Comparison of ENCODE assay signal across 26 cellular contexts in genomic region chr10:71833451-71834342, GRCh38. TPM values are rescaled to one million over a fixed set of nuclear protein-coding genes. Genes with fewer than 3 reads are reported as not detected.
A peak's percentile ranks its signal among the peaks of the same experiment; 100 is the strongest.
DNase-seq lines count a peak whose midpoint lies in the region; ATAC-seq, FAIRE-seq and TF ChIP-seq lines count a peak whose summit lies in the region.
"Had no signal": no experiment of that assay in that cellular context is flagged by ENCODE, and none has a peak within 500 bp of the region (broad histone marks: within the 10 kb centered on the region; RNA-seq: fewer than 3 reads in every experiment).

No MANE protein-coding gene starts in this region.

- H3K27ac Mint-ChIP-seq in activated T-cell treated with anti-CD3 and anti-CD28 coated beads, Interleukin-2, amount 50 U/mL, for 24 hours, result peak overlapping the region; percentile 32
- peak overlapping the region; percentile 56 for H3K27ac Mint-ChIP-seq in activated T-helper 17 cell treated with anti-CD3 and anti-CD28 coated beads, Interleukin-2, amount 50 U/mL, for 72 hours

- peaks cover 46% of the 10 kb centered on the region for H3K4me1 Mint-ChIP-seq in activated T-cell treated with anti-CD3 and anti-CD28 coated beads, Interleukin-2, amount 50 U/mL, for 24 hours (ENCODE audit: low read depth)
- peaks cover 40% of the 10 kb centered on the region for H3K4me1 Mint-ChIP-seq in activated T-helper 17 cell treated with anti-CD3 and anti-CD28 coated beads, Interleukin-2, amount 50 U/mL, for 72 hours

- H3K36me3 Mint-ChIP-seq in activated T-cell treated with anti-CD3 and anti-CD28 coated beads, Interleukin-2, amount 50 U/mL, for 24 hours (ENCODE audit: low read depth), result peaks cover 58% of the 10 kb centered on the region
- H3K36me3 Mint-ChIP-seq in activated T-helper 17 cell treated with anti-CD3 and anti-CD28 coated beads, Interleukin-2, amount 50 U/mL, for 72 hours (ENCODE audit: low read depth), result peaks cover 52% of the 10 kb centered on the region

- no peaks in the 10 kb centered on the region for H3K27me3 Mint-ChIP-seq in activated T-cell treated with anti-CD3 and anti-CD28 coated beads, Interleukin-2, amount 50 U/mL, for 24 hours
- no peaks in the 10 kb centered on the region for H3K27me3 Mint-ChIP-seq in activated T-helper 17 cell treated with anti-CD3 and anti-CD28 coated beads, Interleukin-2, amount 50 U/mL, for 72 hours

- peak overlapping the region in 1 of 2 donors; percentile 25 for H3K27ac ChIP-seq in kidney (ENCODE audit: low read depth in 2 of 2, low read length in 2 of 2)
- H3K27ac ChIP-seq in subcutaneous abdominal adipose tissue (ENCODE audit: low read depth, low read length), result peak overlapping the region; percentile 46
- H3K27ac ChIP-seq: body of pancreas, colonic mucosa, hepatocyte, PC-9, transverse colon had no signal

- ATAC-seq in activated T-helper 17 cell treated with anti-CD3 and anti-CD28 coated beads, Interleukin-2, amount 50 U/mL, for 72 hours (replicated peaks), result no peak
- ATAC-seq: body of pancreas; stimulated activated naive CD8-positive, alpha-beta T cell treated with anti-CD3 and anti-CD28 coated beads, Interleukin-15, Interleukin-2, amounts not matched to agents 100 U/mL and 50 U/mL, for 24 hours had no signal

- no peaks in the 10 kb centered on the region for H3K9me3 Mint-ChIP-seq in activated T-cell treated with anti-CD3 and anti-CD28 coated beads, Interleukin-2, amount 50 U/mL, for 24 hours
- no peaks in the 10 kb centered on the region for H3K9me3 Mint-ChIP-seq in activated T-helper 17 cell treated with anti-CD3 and anti-CD28 coated beads, Interleukin-2, amount 50 U/mL, for 72 hours
- H3K9me3 Mint-ChIP-seq: immature natural killer cell had no signal

- no peak overlapping the region for H3K4me3 ChIP-seq in kidney (ENCODE audit: low read length in 2 of 2)
- no peak overlapping the region for H3K4me3 ChIP-seq in subcutaneous abdominal adipose tissue (ENCODE audit: low read depth in 1 of 5, low read length in 5 of 5)
- H3K4me3 ChIP-seq: body of pancreas, colonic mucosa, hepatocyte, mucosa of descending colon, PC-9, smooth muscle cell, transverse colon had no signal

- H3K36me3 ChIP-seq in kidney (ENCODE audit: control insufficient read depth in 1 of 2, insufficient read depth in 2 of 2, low read length in 2 of 2), result peaks cover 25 to 29% of the 10 kb centered on the region in 2 donors
- peaks cover 8 to 69% (median 52%) of the 10 kb centered on the region in 5 donors for H3K36me3 ChIP-seq in subcutaneous abdominal adipose tissue (ENCODE audit: control insufficient read depth in 5 of 5, insufficient read depth in 5 of 5, low read length in 5 of 5)

- no peak overlapping the region for H3K9ac ChIP-seq in kidney (ENCODE audit: low read length in 2 of 2)
- no peak overlapping the region for H3K9ac ChIP-seq in subcutaneous abdominal adipose tissue (ENCODE audit: low read length in 5 of 5)

- H3K4me3 Mint-ChIP-seq in activated T-cell treated with anti-CD3 and anti-CD28 coated beads, Interleukin-2, amount 50 U/mL, for 24 hours, result no peak overlapping the region
- H3K4me3 Mint-ChIP-seq in activated T-helper 17 cell treated with anti-CD3 and anti-CD28 coated beads, Interleukin-2, amount 50 U/mL, for 72 hours, result no peak overlapping the region

- no peaks in the 10 kb centered on the region for H3K27me3 ChIP-seq in subcutaneous abdominal adipose tissue (ENCODE audit: control insufficient read depth in 5 of 5, insufficient read depth in 4 of 5, low read length in 5 of 5)
- H3K27me3 ChIP-seq: body of pancreas, colonic mucosa, hepatocyte, transverse colon had no signal

- no peak for TF ChIP-seq CTCF in kidney (IDR thresholded peaks at IDR 0.05; ENCODE audit: borderline replicate concordance, extremely low read depth, insufficient read depth)

- H3K9me3 ChIP-seq in kidney (ENCODE audit: control insufficient read depth in 1 of 2, low read length in 2 of 2) (no peaks in the 10 kb centered on the region), subcutaneous abdominal adipose tissue (ENCODE audit: control insufficient read depth in 5 of 5, low read length in 5 of 5) (no peaks in the 10 kb centered on the region)
- H3K9me3 ChIP-seq: body of pancreas, colonic mucosa, mucosa of descending colon, transverse colon had no signal

- intact Hi-C loops in kidney (cut with DNase I), result no loop called here

- FAIRE-seq in kidney (lab: Jason Lieb, UNC), result no peak

- no peak for DNase-seq in activated T-cell treated with anti-CD3 and anti-CD28 coated beads, Interleukin-2, amount 50 U/mL, for 24 hours
- DNase-seq in activated T-cell treated with anti-CD3 and anti-CD28 coated beads, Interleukin-2, amount 50 U/mL, for 1 hour, result no peak
- DNase-seq in kidney (peak; percentile 51), putamen (ENCODE audit: low spot score) (no peak), NCI-H1436 (lab: John Stamatoyannopoulos, UW) (no peak), NCI-H2107 (lab: John Stamatoyannopoulos, UW) (no peak)
- DNase-seq: activated CD4-positive, alpha-beta T cell treated with anti-CD3 and anti-CD28 coated beads, Interleukin-2, amount 50 U/mL, for 1 hour; activated CD8-positive, alpha-beta memory T cell treated with anti-CD3 and anti-CD28 coated beads, Interleukin-2, amount 50 U/mL, for 4 hours; activated effector memory CD4-positive, alpha-beta T cell treated with Interleukin-2 at 50 U/mL for 16 hours; AML-193; body of pancreas; colonic mucosa; immature natural killer cell; KG1; mucosa of descending colon; NCI-H1694; NCI-H748 treated with DMSO at 0.1 percent for 48 hours; SIG-M5; stimulated activated CD4-positive, alpha-beta T cell treated with anti-CD3 and anti-CD28 coated beads, Interleukin-4, amount 100 ng/mL, for 1 hour; stimulated activated naive CD8-positive, alpha-beta T cell treated with anti-CD3 and anti-CD28 coated beads, Interleukin-15, Interleukin-2, amounts not matched to agents 100 U/mL and 50 U/mL, for 24 hours; transverse colon had no signal

- peaks cover 43 to 50% of the 10 kb centered on the region in 2 donors for H3K4me1 ChIP-seq in kidney (ENCODE audit: control insufficient read depth in 1 of 2, insufficient read depth in 1 of 2, low read depth in 1 of 2, low read length in 2 of 2)
- peaks cover 37 to 63% (median 56%) of the 10 kb centered on the region in 5 donors for H3K4me1 ChIP-seq in subcutaneous abdominal adipose tissue (ENCODE audit: control insufficient read depth in 5 of 5, insufficient read depth in 5 of 5, low read length in 5 of 5)

RNA-seq across cellular contexts. Expression of gene PSAP, which starts 17.4 kb away (rescaled TPM):
- total RNA-seq in activated T-helper 17 cell treated with anti-CD3 and anti-CD28 coated beads, Interleukin-2, amount 50 U/mL, for 72 hours, result 100 to 1,000 TPM; 121 to 153 TPM
- total RNA-seq in kidney, result 1,249 TPM
- polyA plus RNA-seq in kidney (ENCODE audit: insufficient read depth, low read depth, low replicate concordance), result 1,082 TPM
